ENCODE assay signal across 12 cellular contexts in the genomic region with DNA sequence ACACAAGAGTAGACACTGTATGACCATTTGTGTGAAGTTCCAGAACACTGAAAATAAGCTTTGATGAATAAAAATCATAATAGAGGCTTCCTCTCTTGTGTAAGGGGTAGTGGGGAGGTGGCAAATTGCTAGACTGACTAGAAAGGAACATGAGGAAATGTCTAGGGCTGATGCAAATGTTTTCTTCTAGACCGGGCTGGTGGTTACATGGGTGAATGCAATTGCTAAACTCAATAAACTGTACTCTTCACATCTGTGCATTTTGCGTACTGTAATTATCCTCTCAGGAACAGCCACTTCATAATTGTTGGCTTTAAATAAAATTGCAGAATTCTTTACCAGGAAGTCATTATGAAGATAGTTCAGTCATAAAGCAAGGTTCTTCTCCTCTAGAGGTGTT. TPM values are rescaled to one million over a fixed set of nuclear protein-coding genes. Genes with fewer than 3 reads are reported as not detected.
DNase-seq lines count a peak whose midpoint lies in the region; ATAC-seq and TF ChIP-seq lines count a peak whose summit lies in the region.
"Had no signal": no experiment of that assay in that cellular context is flagged by ENCODE, and none has a peak within 500 bp of the region (broad histone marks: within the 10 kb centered on the region; RNA-seq: fewer than 3 reads in every experiment).

No MANE protein-coding gene starts in this region.

- H3K9me3 ChIP-seq in upper lobe of right lung, result no peaks in the 10 kb centered on the region
- no peaks in the 10 kb centered on the region for H3K9me3 ChIP-seq in suprapubic skin
- no peaks in the 10 kb centered on the region for H3K9me3 ChIP-seq in sigmoid colon
- H3K9me3 ChIP-seq in CD4-positive, alpha-beta T cell (ENCODE audit: control insufficient read depth, low read length), result no peaks in the 10 kb centered on the region
- H3K9me3 ChIP-seq: esophagus squamous epithelium had no signal

- TF ChIP-seq EP300 in suprapubic skin (IDR thresholded peaks at IDR 0.05) (no peak), sigmoid colon (IDR thresholded peaks at IDR 0.05) (no peak)

- TF ChIP-seq CTCF in upper lobe of right lung (IDR thresholded peaks at IDR 0.05), result no peak
- TF ChIP-seq CTCF in suprapubic skin (IDR thresholded peaks at IDR 0.05), result no peak
- TF ChIP-seq CTCF in sigmoid colon (IDR thresholded peaks at IDR 0.05), result no peak
- no peak for TF ChIP-seq CTCF in CD4-positive, alpha-beta T cell (IDR thresholded peaks at IDR 0.05)

- no peak for DNase-seq in activated naive CD8-positive, alpha-beta T cell treated with anti-CD3 and anti-CD28 coated beads, Interleukin-2, amount 50 U/mL, for 24 hours
- DNase-seq in activated naive CD8-positive, alpha-beta T cell treated with anti-CD3 and anti-CD28 coated beads for 36 hours, result no peak
- DNase-seq in MV-4-11 (lab: John Stamatoyannopoulos, UW) (peak; percentile 6), upper lobe of right lung (no peak), suprapubic skin (ENCODE audit: low spot score in 2 of 2) (no peak), sigmoid colon (no peak)
- no peak for DNase-seq in CD4-positive, alpha-beta T cell
- DNase-seq: activated CD4-positive, alpha-beta T cell treated with anti-CD3 and anti-CD28 coated beads for 36 hours; esophagus squamous epithelium; left colon; NK-92 treated with Interleukin-12 subunit alpha and Interleukin-12 subunit beta, amount 100 ng/mL, for 24 hours had no signal

- POLR2A ChIA-PET in CD4-positive, alpha-beta T cell (lab: Charles Lee), result no interaction called here

- H3K4me3 ChIP-seq in upper lobe of right lung, result no peak overlapping the region
- H3K4me3 ChIP-seq in suprapubic skin, result no peak overlapping the region
- no peak overlapping the region for H3K4me3 ChIP-seq in sigmoid colon
- H3K4me3 ChIP-seq: esophagus squamous epithelium had no signal

- H3K4me1 ChIP-seq in upper lobe of right lung, result no peaks in the 10 kb centered on the region
- H3K4me1 ChIP-seq in suprapubic skin, result peaks cover 3% of the 10 kb centered on the region
- no peaks in the 10 kb centered on the region for H3K4me1 ChIP-seq in sigmoid colon
- H3K4me1 ChIP-seq: esophagus squamous epithelium had no signal

- H3K27ac Mint-ChIP-seq in activated naive CD8-positive, alpha-beta T cell treated with anti-CD3 and anti-CD28 coated beads, Interleukin-2, amount 50 U/mL, for 24 hours, result peak overlapping the region; percentile 48
- H3K27ac Mint-ChIP-seq in activated naive CD8-positive, alpha-beta T cell treated with anti-CD3 and anti-CD28 coated beads for 36 hours, result no peak overlapping the region
- H3K27ac Mint-ChIP-seq in CD4-positive, alpha-beta T cell, result no peak overlapping the region
- H3K27ac Mint-ChIP-seq: activated CD4-positive, alpha-beta T cell treated with anti-CD3 and anti-CD28 coated beads for 36 hours had no signal

- peaks cover 14% of the 10 kb centered on the region for H3K4me1 Mint-ChIP-seq in activated naive CD8-positive, alpha-beta T cell treated with anti-CD3 and anti-CD28 coated beads, Interleukin-2, amount 50 U/mL, for 24 hours
- peaks cover 20% of the 10 kb centered on the region for H3K4me1 Mint-ChIP-seq in activated naive CD8-positive, alpha-beta T cell treated with anti-CD3 and anti-CD28 coated beads for 36 hours
- H3K4me1 Mint-ChIP-seq in CD4-positive, alpha-beta T cell (ENCODE audit: low read depth), result peaks cover 3% of the 10 kb centered on the region

- H3K27ac ChIP-seq in upper lobe of right lung, result no peak overlapping the region
- no peak overlapping the region for H3K27ac ChIP-seq in suprapubic skin
- no peak overlapping the region for H3K27ac ChIP-seq in sigmoid colon
- H3K27ac ChIP-seq in CD4-positive, alpha-beta T cell (ENCODE audit: low read depth, low read length), result no peak overlapping the region
- H3K27ac ChIP-seq: esophagus squamous epithelium had no signal

- H3K36me3 ChIP-seq in upper lobe of right lung (no peaks in the 10 kb centered on the region), suprapubic skin (no peaks in the 10 kb centered on the region), sigmoid colon (no peaks in the 10 kb centered on the region)
- H3K36me3 ChIP-seq: esophagus squamous epithelium had no signal

- no peaks in the 10 kb centered on the region for H3K36me3 Mint-ChIP-seq in activated naive CD8-positive, alpha-beta T cell treated with anti-CD3 and anti-CD28 coated beads, Interleukin-2, amount 50 U/mL, for 24 hours (ENCODE audit: low read depth)
- no peaks in the 10 kb centered on the region for H3K36me3 Mint-ChIP-seq in activated naive CD8-positive, alpha-beta T cell treated with anti-CD3 and anti-CD28 coated beads for 36 hours
- peaks cover 3% of the 10 kb centered on the region for H3K36me3 Mint-ChIP-seq in CD4-positive, alpha-beta T cell (ENCODE audit: low read depth)

- CTCF ChIA-PET in CD4-positive, alpha-beta T cell (lab: Charles Lee), result no interaction called here

- no peaks in the 10 kb centered on the region for H3K27me3 Mint-ChIP-seq in activated naive CD8-positive, alpha-beta T cell treated with anti-CD3 and anti-CD28 coated beads, Interleukin-2, amount 50 U/mL, for 24 hours
- no peaks in the 10 kb centered on the region for H3K27me3 Mint-ChIP-seq in activated naive CD8-positive, alpha-beta T cell treated with anti-CD3 and anti-CD28 coated beads for 36 hours
- no peaks in the 10 kb centered on the region for H3K27me3 Mint-ChIP-seq in CD4-positive, alpha-beta T cell
- H3K27me3 Mint-ChIP-seq: activated CD4-positive, alpha-beta T cell treated with anti-CD3 and anti-CD28 coated beads for 36 hours had no signal

- ATAC-seq in activated naive CD8-positive, alpha-beta T cell treated with anti-CD3 and anti-CD28 coated beads, Interleukin-2, amount 50 U/mL, for 24 hours, result no peak
- ATAC-seq in HG02642 (IDR thresholded peaks at IDR 0.05; ENCODE audit: poor library complexity, unreplicated experiment) (peak; percentile 71), upper lobe of right lung (peak; percentile 27)
- no peak for ATAC-seq in CD4-positive, alpha-beta T cell (ENCODE audit: poor library complexity)
- ATAC-seq: activated CD4-positive, alpha-beta T cell treated with anti-CD3 and anti-CD28 coated beads for 36 hours; left colon had no signal

- no peaks in the 10 kb centered on the region for H3K27me3 ChIP-seq in upper lobe of right lung
- no peaks in the 10 kb centered on the region for H3K27me3 ChIP-seq in suprapubic skin
- no peaks in the 10 kb centered on the region for H3K27me3 ChIP-seq in sigmoid colon
- no peaks in the 10 kb centered on the region for H3K27me3 ChIP-seq in CD4-positive, alpha-beta T cell (ENCODE audit: control insufficient read depth, insufficient read depth, low read length)
- H3K27me3 ChIP-seq: esophagus squamous epithelium had no signal

- 76% methylated on average over 2 of the region's 2 CpGs for WGBS in suprapubic skin
- 68 to 85% methylated on average over 2 of the region's 2 CpGs for WGBS in sigmoid colon, 2 donors

- peaks cover 5% of the 10 kb centered on the region for H3K9me3 Mint-ChIP-seq in activated naive CD8-positive, alpha-beta T cell treated with anti-CD3 and anti-CD28 coated beads, Interleukin-2, amount 50 U/mL, for 24 hours
- H3K9me3 Mint-ChIP-seq in activated naive CD8-positive, alpha-beta T cell treated with anti-CD3 and anti-CD28 coated beads for 36 hours, result no peaks in the 10 kb centered on the region
- H3K9me3 Mint-ChIP-seq in CD4-positive, alpha-beta T cell, result no peaks in the 10 kb centered on the region

- no peak for TF ChIP-seq POLR2A in suprapubic skin (IDR thresholded peaks at IDR 0.05)
- no peak for TF ChIP-seq POLR2A in sigmoid colon (IDR thresholded peaks at IDR 0.05)

- no peak overlapping the region for H3K4me3 Mint-ChIP-seq in activated naive CD8-positive, alpha-beta T cell treated with anti-CD3 and anti-CD28 coated beads, Interleukin-2, amount 50 U/mL, for 24 hours
- no peak overlapping the region for H3K4me3 Mint-ChIP-seq in activated naive CD8-positive, alpha-beta T cell treated with anti-CD3 and anti-CD28 coated beads for 36 hours
- no peak overlapping the region for H3K4me3 Mint-ChIP-seq in CD4-positive, alpha-beta T cell
- H3K4me3 Mint-ChIP-seq: activated CD4-positive, alpha-beta T cell treated with anti-CD3 and anti-CD28 coated beads for 36 hours had no signal

- intact Hi-C loops in upper lobe of right lung (cut with DNase I), result no loop called here
- intact Hi-C loops in sigmoid colon (cut with DNase I), result loop anchor here (5.0 to 10.0 kb wide), 2 partner anchors 63 to 275 kb away; partner anchors contain the start of gene MTRF1
- intact Hi-C loops in CD4-positive, alpha-beta T cell (cut with DNase I, micrococcal nuclease), result loop anchor here (10.0 kb wide), 3 partner anchors 115 to 275 kb away; partner anchors contain the start of gene NAA16 (in 1 of the 2)

RNA-seq across cellular contexts. Expression of gene KBTBD7, which starts 5.2 kb away (rescaled TPM):
- total RNA-seq in activated naive CD8-positive, alpha-beta T cell treated with anti-CD3 and anti-CD28 coated beads for 36 hours, result 1 to 10 TPM; 2.8 to 3.0 TPM
- 7.8 TPM for total RNA-seq in upper lobe of right lung
- total RNA-seq in suprapubic skin, result 1 to 10 TPM; 4.5 to 8.0 (median 6.0) TPM
- total RNA-seq in sigmoid colon, result 10 to 100 TPM in 1 of 4 donors, 1 to 10 TPM in 3; 5.6 to 10.2 (median 8.0) TPM
- 1 to 10 TPM; 1.2 to 2.8 (median 1.8) TPM for polyA plus RNA-seq in sigmoid colon
- 1 to 10 TPM; 2.7 to 3.1 TPM for total RNA-seq in CD4-positive, alpha-beta T cell

Comparison
In these comparisons a context has a peak if more than half of its experiments do, and no peak if none do; other contexts are left out.
1. ATAC-seq: peak in HG02642 (single experiment) and upper lobe of right lung (single experiment); none in activated naive CD8-positive, alpha-beta T cell treated with anti-CD3 and anti-CD28 coated beads, Interleukin-2, amount 50 U/mL, for 24 hours (single experiment) and CD4-positive, alpha-beta T cell (single experiment).